ENCODE assay signal across 13 cellular contexts in the genomic region with DNA sequence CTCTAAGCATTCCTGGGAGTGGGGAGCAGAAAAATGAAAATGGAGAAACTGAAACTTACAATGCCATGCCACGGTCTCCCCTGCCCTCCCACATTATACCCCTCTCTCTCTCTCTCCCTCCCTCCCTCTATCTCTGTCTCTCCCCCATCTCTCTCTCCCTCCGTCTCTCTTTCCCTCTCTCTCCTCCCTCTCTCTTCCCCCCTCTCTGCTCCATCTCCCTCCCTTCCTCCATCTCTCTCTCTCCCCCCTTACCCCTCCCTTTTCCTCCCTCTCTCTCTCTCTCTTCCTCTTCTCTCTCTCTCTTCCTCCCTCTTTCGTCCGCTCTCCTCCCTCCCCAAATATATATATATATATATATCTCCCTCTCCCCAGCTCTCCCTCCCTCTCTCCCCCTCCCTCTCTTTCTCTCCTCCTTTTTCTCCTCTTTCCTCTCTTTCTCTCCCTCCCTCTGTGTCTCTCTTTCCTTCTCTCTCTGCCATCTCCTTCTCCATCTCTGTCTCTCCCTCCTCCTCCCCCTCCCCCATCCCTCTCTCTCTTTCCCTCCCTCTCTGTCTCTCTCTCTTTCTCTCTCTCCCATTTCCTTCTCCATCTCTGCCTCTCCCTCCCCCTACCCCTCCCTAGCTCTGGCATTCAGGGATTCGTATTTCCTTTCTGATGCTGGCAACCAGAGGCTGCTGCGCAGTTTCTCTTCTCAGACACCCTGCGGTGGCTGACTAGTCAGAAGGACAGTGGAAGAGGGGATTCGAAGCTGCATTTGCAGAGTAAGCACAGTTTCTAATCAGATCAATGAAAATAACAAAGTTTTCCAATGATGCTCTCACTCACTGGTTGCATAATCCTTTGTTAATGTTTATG. TPM values are rescaled to one million over a fixed set of nuclear protein-coding genes. Genes with fewer than 3 reads are reported as not detected.
DNase-seq lines count a peak whose midpoint lies in the region; ATAC-seq and TF ChIP-seq lines count a peak whose summit lies in the region.
"Had no signal": no experiment of that assay in that cellular context is flagged by ENCODE, and none has a peak within 500 bp of the region (broad histone marks: within the 10 kb centered on the region; RNA-seq: fewer than 3 reads in every experiment).

No MANE protein-coding gene starts in this region.

- H3K36me3 Mint-ChIP-seq in endodermal cell (ENCODE audit: low read depth) = no peaks in the 10 kb centered on the region
- no peaks in the 10 kb centered on the region for H3K36me3 Mint-ChIP-seq in natural killer cell
- H3K36me3 Mint-ChIP-seq: CD4-positive, alpha-beta memory T cell had no signal

- no peak overlapping the region for H2AFZ ChIP-seq in mesenchymal stem cell (ENCODE audit: low read depth, low read length)

- H3K18ac ChIP-seq in mesenchymal stem cell (ENCODE audit: low read depth in 1 of 2, low read length in 2 of 2) = no peak overlapping the region

- no peak overlapping the region for H3K4me2 ChIP-seq in mesenchymal stem cell (ENCODE audit: low read length, poor library complexity, severe bottlenecking)

- no peak overlapping the region for H4K8ac ChIP-seq in mesenchymal stem cell (ENCODE audit: low read length)

- H4K91ac ChIP-seq in mesenchymal stem cell (ENCODE audit: low read length) = no peak overlapping the region

- H2BK12ac ChIP-seq in mesenchymal stem cell (ENCODE audit: low read length in 2 of 2) = no peak overlapping the region

- no peaks in the 10 kb centered on the region for H3K79me1 ChIP-seq in mesenchymal stem cell (replicated peaks; ENCODE audit: low read length, poor library complexity, severe bottlenecking)

- no peak overlapping the region for H3K4ac ChIP-seq in mesenchymal stem cell (ENCODE audit: low read depth in 1 of 2, low read length in 2 of 2)

- no peak overlapping the region for H3K14ac ChIP-seq in mesenchymal stem cell (ENCODE audit: low read length in 2 of 2)

- no peak overlapping the region for H3K23ac ChIP-seq in mesenchymal stem cell (ENCODE audit: low read length in 2 of 2)

- intact Hi-C loops in natural killer cell (cut with micrococcal nuclease) = no loop called here

- ATAC-seq in HG02870 (IDR thresholded peaks at IDR 0.05; ENCODE audit: unreplicated experiment) (no peak), natural killer cell (no peak), HG03139 (IDR thresholded peaks at IDR 0.05; ENCODE audit: unreplicated experiment) (no peak)

- TF ChIP-seq CTCF in endodermal cell (conservative IDR thresholded peaks at IDR 0.05) (no peak), natural killer cell (IDR thresholded peaks at IDR 0.05) (no peak)

- peak; percentile 57 for DNase-seq in ELR (ENCODE audit: low read depth)
- peak; percentile 60 to 69 for DNase-seq in SHP77 (lab: John Stamatoyannopoulos, UW)
- DNase-seq in endodermal cell = peak; percentile 76
- peak; percentile 47 for DNase-seq in mesenchymal stem cell
- no peak for DNase-seq in activated T-cell treated with anti-CD3 and anti-CD28 coated beads, Interleukin-2, amount 50 U/mL, for 48 hours
- DNase-seq in natural killer cell = no peak
- DNase-seq: activated CD4-positive, alpha-beta T cell treated with anti-CD3 and anti-CD28 coated beads for 48 hours; activated naive CD4-positive, alpha-beta T cell; CD4-positive, alpha-beta memory T cell; NCI-H2029; testis had no signal

- no peak overlapping the region for H2BK120ac ChIP-seq in mesenchymal stem cell (ENCODE audit: low read depth, low read length)

- H2BK5ac ChIP-seq in mesenchymal stem cell (ENCODE audit: low read depth, low read length, poor library complexity, severe bottlenecking) = no peak overlapping the region

- no peak overlapping the region for H3K4me3 Mint-ChIP-seq in endodermal cell
- no peak overlapping the region for H3K4me3 Mint-ChIP-seq in natural killer cell
- H3K4me3 Mint-ChIP-seq: CD4-positive, alpha-beta memory T cell had no signal

- H3K9ac ChIP-seq in endodermal cell (ENCODE audit: extremely low read depth, low read length, poor library complexity, severe bottlenecking) (peak overlapping the region; percentile 23), mesenchymal stem cell (ENCODE audit: low read length) (peak overlapping the region; percentile 29)

- H3K9me3 Mint-ChIP-seq in endodermal cell (peaks cover 2% of the 10 kb centered on the region), natural killer cell (no peaks in the 10 kb centered on the region)

- H3K36me3 ChIP-seq in endodermal cell (ENCODE audit: control insufficient read depth, insufficient read depth, low read length) (no peaks in the 10 kb centered on the region), mesenchymal stem cell (ENCODE audit: control insufficient read depth in 1 of 2, insufficient read depth in 2 of 2, low read depth in 1 of 2, low read length in 2 of 2) (no peaks in the 10 kb centered on the region)

- H3K4me1 ChIP-seq in endodermal cell (ENCODE audit: control insufficient read depth, insufficient read depth, low read length) (no peaks in the 10 kb centered on the region), mesenchymal stem cell (ENCODE audit: control insufficient read depth, insufficient read depth, low read depth, low read length) (peaks cover 2% of the 10 kb centered on the region)
- H3K4me1 ChIP-seq: testis had no signal

- H3K27ac Mint-ChIP-seq in endodermal cell = peak overlapping the region; percentile 86
- no peak overlapping the region for H3K27ac Mint-ChIP-seq in natural killer cell

- WGBS in endodermal cell (ENCODE audit: insufficient coverage in 1 of 2, insufficient read length in 1 of 2), 2 experiments = 50 to 64% methylated on average over 5 to 8 of the region's 8 CpGs
- 54% methylated on average over 7 of the region's 8 CpGs for WGBS in mesenchymal stem cell

- H3K27me3 ChIP-seq in endodermal cell (ENCODE audit: control insufficient read depth, insufficient read depth, low read length, poor library complexity, severe bottlenecking) (no peaks in the 10 kb centered on the region), mesenchymal stem cell (ENCODE audit: control insufficient read depth in 1 of 2, insufficient read depth in 1 of 2, low read length in 2 of 2) (peaks cover 0 to 4% of the 10 kb centered on the region in 2 experiments)
- H3K27me3 ChIP-seq: testis had no signal

- peaks cover 2% of the 10 kb centered on the region for H3K9me3 ChIP-seq in endodermal cell (ENCODE audit: control insufficient read depth, low read length)
- H3K9me3 ChIP-seq in mesenchymal stem cell (ENCODE audit: control insufficient read depth, low read length) = no peaks in the 10 kb centered on the region
- H3K9me3 ChIP-seq: testis had no signal

- H2BK15ac ChIP-seq in mesenchymal stem cell (ENCODE audit: low read depth, poor library complexity, severe bottlenecking) = no peak overlapping the region

- H3K4me1 Mint-ChIP-seq in endodermal cell = peaks cover 24% of the 10 kb centered on the region
- no peaks in the 10 kb centered on the region for H3K4me1 Mint-ChIP-seq in natural killer cell
- H3K4me1 Mint-ChIP-seq: CD4-positive, alpha-beta memory T cell had no signal

- peaks cover 1% of the 10 kb centered on the region for H3K27me3 Mint-ChIP-seq in endodermal cell (ENCODE audit: insufficient read depth)
- H3K27me3 Mint-ChIP-seq in natural killer cell (ENCODE audit: low read depth in 2 of 2) = peaks cover 29 to 42% of the 10 kb centered on the region in 2 donors

- peak overlapping the region; percentile 89 for H3K27ac ChIP-seq in endodermal cell (ENCODE audit: low read depth, low read length)
- no peak overlapping the region for H3K27ac ChIP-seq in mesenchymal stem cell (ENCODE audit: low read length, poor library complexity, severe bottlenecking)
- H3K27ac ChIP-seq: testis had no signal

- H3K4me3 ChIP-seq in endodermal cell (ENCODE audit: low read length) (no peak overlapping the region), mesenchymal stem cell (ENCODE audit: insufficient read depth in 1 of 2, low read depth in 1 of 2, low read length in 2 of 2) (no peak overlapping the region)
- H3K4me3 ChIP-seq: testis had no signal

- H2AK5ac ChIP-seq in mesenchymal stem cell (ENCODE audit: low read length, severe bottlenecking) = no peak overlapping the region

RNA-seq across cellular contexts. Expression of a gene that starts 13.9 kb away (rescaled TPM):
- 10 to 100 TPM; 47.3 to 47.5 TPM for total RNA-seq in endodermal cell
- polyA plus RNA-seq in endodermal cell (2013, experiment 1 of 2) = 39.5 TPM
- polyA plus RNA-seq in endodermal cell (2013, experiment 2 of 2) = 32.1 TPM
- polyA plus RNA-seq in mesenchymal stem cell (2013, experiment 1 of 2) = 27.2 TPM
- 28.8 TPM for polyA plus RNA-seq in mesenchymal stem cell (2013, experiment 2 of 2)
- 10 to 100 TPM; 20.3 to 23.1 (median 21.3) TPM for total RNA-seq in natural killer cell

Comparison
In these comparisons a context has a peak if more than half of its experiments do, and no peak if none do; other contexts are left out.
1. DNase-seq: peak in ELR (single experiment), SHP77 (2 of 2), endodermal cell (single experiment) and mesenchymal stem cell (single experiment); none in activated T-cell treated with anti-CD3 and anti-CD28 coated beads, Interleukin-2, amount 50 U/mL, for 48 hours (0 of 2) and natural killer cell (single experiment).